8 cellular contexts compared by ENCODE assay signal in the genomic region with DNA sequence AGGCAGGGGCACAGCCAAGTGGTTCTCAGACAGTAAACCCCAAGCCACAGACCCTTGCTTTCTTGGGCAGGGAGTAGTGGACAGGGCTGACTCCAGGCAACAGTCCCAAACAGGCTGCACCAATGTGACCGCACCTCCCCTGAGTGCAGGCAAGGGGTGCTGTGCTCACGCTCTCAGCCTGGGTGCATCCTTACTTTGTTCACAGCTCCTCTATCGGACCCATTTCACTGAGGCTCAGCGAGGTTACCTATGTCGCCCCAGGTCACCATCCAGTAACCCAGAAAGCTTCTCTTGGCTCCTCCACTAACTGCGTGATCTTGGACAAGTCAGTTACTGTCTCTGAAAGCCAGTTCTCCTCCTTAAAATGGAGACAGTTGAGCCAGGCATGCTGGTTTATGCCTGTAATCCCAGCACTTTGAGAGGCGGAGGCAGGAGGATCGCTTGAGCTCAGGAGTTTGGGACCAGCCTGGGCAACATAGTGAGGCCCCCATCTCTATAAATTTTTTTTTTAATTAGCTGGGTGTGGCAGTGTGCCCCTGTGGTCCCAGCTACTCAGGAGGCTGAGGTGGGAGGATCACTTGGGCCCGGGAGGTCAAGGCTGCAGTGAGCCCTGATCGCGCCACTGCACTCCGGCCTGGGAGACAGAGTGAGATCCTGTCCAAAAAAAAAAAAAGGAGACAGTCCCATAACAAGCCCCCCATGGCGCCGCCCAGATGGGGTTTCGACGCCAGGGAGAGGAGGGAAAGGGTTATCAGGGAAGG. TPM values are rescaled to one million over a fixed set of nuclear protein-coding genes. Genes with fewer than 3 reads are reported as not detected.
DNase-seq lines count a peak whose midpoint lies in the region; ATAC-seq, FAIRE-seq and TF ChIP-seq lines count a peak whose summit lies in the region.

No MANE protein-coding gene starts in this region.

- H3K4me3 ChIP-seq in DND-41 (ENCODE audit: low read depth in 1 of 2, low read length in 2 of 2), result peak overlapping the region; percentile 47 to 89; a peak in 3 of 4 replicates
- H3K4me3 ChIP-seq in PC-3 (ENCODE audit: low read length), result peak overlapping the region; percentile 80
- H3K4me3 ChIP-seq in endothelial cell of umbilical vein (replicated peaks in 1 of 3; ENCODE audit: insufficient read depth in 1 of 3, low read depth in 1 of 3, low read length in 3 of 3), result peak overlapping the region in 2 of 3 experiments; percentile 41 to 61
- H3K4me3 ChIP-seq in ovary, result peak overlapping the region; percentile 83

- ATAC-seq in DND-41 (ENCODE audit: insufficient read depth, low read depth), result no peak
- ATAC-seq in PC-3, result no peak
- no peak for ATAC-seq in GM19467 (IDR thresholded peaks at IDR 0.05; ENCODE audit: unreplicated experiment)
- no peak for ATAC-seq in GM21528 (IDR thresholded peaks at IDR 0.05; ENCODE audit: low FRiP score, unreplicated experiment)

- TF ChIP-seq CTCF in DND-41 (IDR thresholded peaks at IDR 0.05; ENCODE audit: borderline replicate concordance, extremely low read depth, low read length, poor library complexity, severe bottlenecking) (peak; percentile 21), PC-3 (conservative IDR thresholded peaks at IDR 0.05; ENCODE audit: low read depth, low read length) (no peak), endothelial cell of umbilical vein (IDR thresholded peaks at IDR 0.05; ENCODE audit: extremely low read depth in 1 of 2, insufficient read depth in 1 of 2, low read depth in 1 of 2, low read length in 2 of 2) (no peak), ovary (IDR thresholded peaks at IDR 0.05) (no peak)

- H2AFZ ChIP-seq in DND-41 (ENCODE audit: low read depth, low read length) (peak overlapping the region; percentile 100), PC-3 (ENCODE audit: low read length) (peak overlapping the region; percentile 95), endothelial cell of umbilical vein (ENCODE audit: low read depth, low read length) (peak overlapping the region; percentile 99)

- H3K36me3 ChIP-seq in DND-41 (ENCODE audit: insufficient read depth, low read length) (peaks cover 23% of the 10 kb centered on the region), PC-3 (ENCODE audit: low read depth, low read length) (no peaks in the 10 kb centered on the region; the same call in 1 of the 2 replicates), endothelial cell of umbilical vein (ENCODE audit: control insufficient read depth in 2 of 2, extremely low read depth in 1 of 2, insufficient read depth in 2 of 2, low read length in 2 of 2) (peaks cover 0 to 7% of the 10 kb centered on the region in 2 experiments), ovary (no peaks in the 10 kb centered on the region)

- DNase-seq in DND-41 (no peak), PC-3 (no peak), endothelial cell of umbilical vein (ENCODE audit: low read depth, low spot score) (no peak), ovary (no peak), kidney tubule cell (ENCODE audit: low spot score) (no peak), NCI-H526 treated with DMSO at 0.1 percent for 48 hours (lab: John Stamatoyannopoulos, UW) (no peak)

- peaks cover 12% of the 10 kb centered on the region for H3K79me2 ChIP-seq in DND-41 (ENCODE audit: insufficient read depth, low read length)
- H3K79me2 ChIP-seq in PC-3 (ENCODE audit: low read length), result no peaks in the 10 kb centered on the region
- H3K79me2 ChIP-seq in endothelial cell of umbilical vein (ENCODE audit: control insufficient read depth, insufficient read depth, low read length), result no peaks in the 10 kb centered on the region

- peak overlapping the region; percentile 78 for H3K9ac ChIP-seq in DND-41 (ENCODE audit: low read depth, low read length)
- H3K9ac ChIP-seq in PC-3 (ENCODE audit: low read length), result peak overlapping the region; percentile 64; the same call in 1 of the 2 replicates
- H3K9ac ChIP-seq in endothelial cell of umbilical vein (replicated peaks; ENCODE audit: extremely low read depth, insufficient read depth, low read length), result no peak overlapping the region

- intact Hi-C loops in PC-3 (cut with micrococcal nuclease), result no loop called here
- intact Hi-C loops in endothelial cell of umbilical vein (cut with micrococcal nuclease), result loop anchor here (2.0 kb wide), 1 partner anchor 135 kb away; a partner anchor contains a TSS
- intact Hi-C loops in ovary (cut with DNase I), result no loop called here

- 34 to 40% (median 36%) methylated on average over 16 of the region's 16 CpGs for WGBS in ovary, 3 donors

- no peaks in the 10 kb centered on the region for H3K9me2 ChIP-seq in PC-3 (replicated peaks; ENCODE audit: low read length)

- H3K4me2 ChIP-seq in DND-41 (ENCODE audit: insufficient read depth, low read length), result peak overlapping the region; percentile 92
- H3K4me2 ChIP-seq in PC-3 (ENCODE audit: low read length), result peak overlapping the region; percentile 96
- H3K4me2 ChIP-seq in endothelial cell of umbilical vein (ENCODE audit: insufficient read depth, low read length), result peak overlapping the region; percentile 66

- H3K9me1 ChIP-seq in endothelial cell of umbilical vein (replicated peaks; ENCODE audit: control insufficient read depth, extremely low read depth, insufficient read depth, low read length), result no peaks in the 10 kb centered on the region

- no TSS peak for BruUV-seq in PC-3 (replicated peaks; lab: Mats Ljungman, UMichigan)
- BruUV-seq in endothelial cell of umbilical vein (replicated peaks; lab: Mats Ljungman, UMichigan), result no TSS peak

- H3K9me3 ChIP-seq in DND-41 (ENCODE audit: insufficient read depth, low read length, severe bottlenecking), result no peaks in the 10 kb centered on the region
- no peaks in the 10 kb centered on the region for H3K9me3 ChIP-seq in PC-3 (ENCODE audit: low read length)
- H3K9me3 ChIP-seq in endothelial cell of umbilical vein (replicated peaks; ENCODE audit: control insufficient read depth, insufficient read depth, low read length), result no peaks in the 10 kb centered on the region
- H3K9me3 ChIP-seq in ovary, result no peaks in the 10 kb centered on the region

- H3K4me1 ChIP-seq in DND-41 (ENCODE audit: insufficient read depth, low read length) (peaks cover 23% of the 10 kb centered on the region), PC-3 (ENCODE audit: insufficient read depth, low read length) (peaks cover 20% of the 10 kb centered on the region), endothelial cell of umbilical vein (ENCODE audit: control insufficient read depth, extremely low read depth, insufficient read depth, low read length) (peaks cover 8% of the 10 kb centered on the region), ovary (ENCODE audit: insufficient read depth) (peaks cover 8% of the 10 kb centered on the region)

- TF ChIP-seq POLR2A in endothelial cell of umbilical vein (IDR thresholded peaks at IDR 0.05; ENCODE audit: low read depth, low read length) (no peak), ovary (IDR thresholded peaks at IDR 0.05) (no peak)

- dilution Hi-C loops in endothelial cell of umbilical vein (cut with MboI; ENCODE audit: extremely low pct_ligation_motif_present, low sequenced_read_pairs), result no loop called here

- H4K20me1 ChIP-seq in DND-41 (ENCODE audit: insufficient read depth, low read length), result no peaks in the 10 kb centered on the region
- H4K20me1 ChIP-seq in PC-3 (ENCODE audit: low read length), result no peaks in the 10 kb centered on the region
- H4K20me1 ChIP-seq in endothelial cell of umbilical vein (replicated peaks; ENCODE audit: control insufficient read depth, extremely low read depth, insufficient read depth, low read length), result no peaks in the 10 kb centered on the region

- no peak for FAIRE-seq in endothelial cell of umbilical vein (lab: Jason Lieb, UNC)

- TF ChIP-seq EP300 in ovary (IDR thresholded peaks at IDR 0.05), result no peak

- no peaks in the 10 kb centered on the region for H3F3A ChIP-seq in PC-3 (ENCODE audit: low read length, unreplicated experiment)

- H3K27me3 ChIP-seq in DND-41 (ENCODE audit: insufficient read depth, low read length, poor library complexity) (no peaks in the 10 kb centered on the region), PC-3 (ENCODE audit: low read length) (no peaks in the 10 kb centered on the region), endothelial cell of umbilical vein (ENCODE audit: control insufficient read depth in 2 of 2, insufficient read depth in 2 of 2, low read length in 2 of 2) (peaks cover 4 to 7% of the 10 kb centered on the region in 2 experiments), ovary (no peaks in the 10 kb centered on the region)

- POLR2A ChIA-PET in PC-3 (lab: Charles Lee; ENCODE audit: unreplicated experiment) (interaction anchor here (0.6 kb wide), 2 partner anchors 99 to 252 kb away, joined by 3 to 6 read pairs; a partner anchor contains a TSS), endothelial cell of umbilical vein (lab: Charles Lee) (interaction anchor here (0.8 kb wide), 1 partner anchor 67 kb away, joined by 3 read pairs; a partner anchor contains a TSS)

- CTCF ChIA-PET in PC-3 (lab: Charles Lee) (no interaction called here), endothelial cell of umbilical vein (lab: Charles Lee) (interaction anchor here (0.7 to 1.5 kb wide), 9 partner anchors 15 to 400 kb away, joined by 3 to 6 read pairs (median 4); a partner anchor contains a TSS)

- H3K27ac ChIP-seq in DND-41 (ENCODE audit: low read length) (peak overlapping the region; percentile 66; the same call in 1 of the 2 replicates), PC-3 (ENCODE audit: low read length) (no peak overlapping the region), endothelial cell of umbilical vein (ENCODE audit: insufficient read depth, low read depth, low read length) (no peak overlapping the region), ovary (peak overlapping the region in 1 of 2 donors; percentile 74)

TF ChIP-seq in endothelial cell of umbilical vein, 7 proteins besides CTCF, POLR2A, EP300 and RAD21 (continues in another document):
- TF ChIP-seq POLR2AphosphoS5 (IDR thresholded peaks at IDR 0.05; ENCODE audit: insufficient read depth, low read depth, low read length) (no peak), MYC (IDR thresholded peaks at IDR 0.05; ENCODE audit: low read depth, low read length) (no peak), EZH2 (IDR thresholded peaks at IDR 0.05; ENCODE audit: borderline replicate concordance, low read depth, low read length, severe bottlenecking) (no peak)
- TF ChIP-seq, protein P1, sequence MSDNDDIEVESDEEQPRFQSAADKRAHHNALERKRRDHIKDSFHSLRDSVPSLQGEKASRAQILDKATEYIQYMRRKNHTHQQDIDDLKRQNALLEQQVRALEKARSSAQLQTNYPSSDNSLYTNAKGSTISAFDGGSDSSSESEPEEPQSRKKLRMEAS (IDR thresholded peaks at IDR 0.05; ENCODE audit: insufficient read depth, insufficient read length), result no peak

RNA-seq across cellular contexts. Expression of a gene that starts 0.8 kb away (rescaled TPM):
- total RNA-seq in PC-3 (2014; rRNA removed), result 8.5 and 9.8 TPM in 2 replicates
- total RNA-seq in endothelial cell of umbilical vein, result 15.7 and 24.2 TPM in 2 replicates
- polyA plus RNA-seq in endothelial cell of umbilical vein, result 25.1 and 30.1 TPM in 2 replicates
- 14.1 and 16.0 TPM in 2 replicates for polyA plus RNA-seq in endothelial cell of umbilical vein (2011; cell fraction: cytosol; rRNA removed)
- polyA plus RNA-seq in endothelial cell of umbilical vein (2011; cell fraction: nucleus; rRNA removed), result 16.2 and 18.1 TPM in 2 replicates
- polyA plus RNA-seq in endothelial cell of umbilical vein (2012), result 15.8 and 18.0 TPM in 2 replicates
- 28.0 and 28.9 TPM in 2 replicates for polyA minus RNA-seq in endothelial cell of umbilical vein
- polyA minus RNA-seq in endothelial cell of umbilical vein (2011; cell fraction: cytosol; rRNA and poly(A)+ RNA removed), result 7.1 TPM
- polyA minus RNA-seq in endothelial cell of umbilical vein (2011; cell fraction: nucleus; rRNA and poly(A)+ RNA removed), result 9.9 and 11.3 TPM in 2 replicates
- 10 to 100 TPM; 19.1 to 49.2 (median 40.4) TPM for total RNA-seq in ovary
- polyA plus RNA-seq in ovary, result 10 to 100 TPM; 26.8 to 27.1 TPM
